ENCODE assay signal across 11 cellular contexts in genomic region chr2:239294571-239295054, GRCh38.
DNase-seq lines count a peak whose midpoint lies in the region; ATAC-seq and TF ChIP-seq lines count a peak whose summit lies in the region.
"Had no signal": no experiment of that assay in that cellular context is flagged by ENCODE, and none has a peak within 500 bp of the region (broad histone marks: within the 10 kb centered on the region; RNA-seq: fewer than 3 reads in every experiment).

No MANE protein-coding gene starts in this region.

- H3K36me3 ChIP-seq in naive thymus-derived CD4-positive, alpha-beta T cell (ENCODE audit: control insufficient read depth in 2 of 3, insufficient read depth in 3 of 3, low read length in 3 of 3) = no peaks in the 10 kb centered on the region

- H3K4me3 ChIP-seq in naive thymus-derived CD4-positive, alpha-beta T cell (ENCODE audit: low read length) = no peak overlapping the region

- peaks cover 2% of the 10 kb centered on the region for H3K36me3 Mint-ChIP-seq in activated naive CD4-positive, alpha-beta T cell treated with anti-CD3 and anti-CD28 coated beads for 36 hours (ENCODE audit: low read depth)
- no peaks in the 10 kb centered on the region for H3K36me3 Mint-ChIP-seq in dendritic cell treated with granulocyte-macrophage colony-stimulating factor and Interleukin-4, amounts not matched to agents 40 ng/mL and 50 ng/mL, for 4 days (ENCODE audit: low read depth)
- H3K36me3 Mint-ChIP-seq in naive thymus-derived CD4-positive, alpha-beta T cell = peaks cover 0 to 11% (median 0%) of the 10 kb centered on the region in 5 donors
- H3K36me3 Mint-ChIP-seq in type B pancreatic cell = no peaks in the 10 kb centered on the region

- H3K27ac ChIP-seq in naive thymus-derived CD4-positive, alpha-beta T cell (ENCODE audit: low read depth, low read length) = peak overlapping the region; percentile 43

- CTCF ChIA-PET in activated naive CD4-positive, alpha-beta T cell treated with anti-CD3 and anti-CD28 coated beads for 36 hours (lab: Charles Lee) = interaction anchor here (1.0 to 2.5 kb wide), 6 partner anchors 21 to 87 kb away, joined by 3 to 14 read pairs (median 5); no protein-coding TSS in a partner anchor
- CTCF ChIA-PET in naive thymus-derived CD4-positive, alpha-beta T cell (lab: Charles Lee) = interaction anchor here (0.5 to 7.2 kb wide), 7 partner anchors 9 to 104 kb away, joined by 3 to 100 read pairs (median 5); no protein-coding TSS in a partner anchor

- peak overlapping the region; percentile 80 for H3K27ac Mint-ChIP-seq in activated naive CD4-positive, alpha-beta T cell treated with anti-CD3 and anti-CD28 coated beads for 36 hours
- peak overlapping the region; percentile 14 for H3K27ac Mint-ChIP-seq in dendritic cell treated with granulocyte-macrophage colony-stimulating factor and Interleukin-4, amounts not matched to agents 40 ng/mL and 50 ng/mL, for 4 days
- peak overlapping the region; percentile 71 to 93 (median 90) for H3K27ac Mint-ChIP-seq in naive thymus-derived CD4-positive, alpha-beta T cell
- H3K27ac Mint-ChIP-seq in type B pancreatic cell = peak overlapping the region; percentile 74

- no peaks in the 10 kb centered on the region for H3K27me3 ChIP-seq in naive thymus-derived CD4-positive, alpha-beta T cell (ENCODE audit: control insufficient read depth in 2 of 2, insufficient read depth in 2 of 2, low read length in 2 of 2)

- no peak for DNase-seq in activated naive CD4-positive, alpha-beta T cell treated with anti-CD3 and anti-CD28 coated beads for 36 hours
- no peak for DNase-seq in activated naive CD4-positive, alpha-beta T cell (lab: John Stamatoyannopoulos, UW)
- no peak for DNase-seq in naive thymus-derived CD4-positive, alpha-beta T cell
- DNase-seq in type B pancreatic cell (ENCODE audit: extremely low spot score, unreplicated experiment) (no peak), NCI-H1417 (lab: John Stamatoyannopoulos, UW) (no peak), GF-D8 (lab: John Stamatoyannopoulos, UW) (no peak)
- DNase-seq: NCI-H1694, nephron progenitor cell, trophoblast cell had no signal

- H3K27me3 Mint-ChIP-seq in activated naive CD4-positive, alpha-beta T cell treated with anti-CD3 and anti-CD28 coated beads for 36 hours (ENCODE audit: low read depth) = peaks cover 6% of the 10 kb centered on the region
- no peaks in the 10 kb centered on the region for H3K27me3 Mint-ChIP-seq in dendritic cell treated with granulocyte-macrophage colony-stimulating factor and Interleukin-4, amounts not matched to agents 40 ng/mL and 50 ng/mL, for 4 days
- no peaks in the 10 kb centered on the region for H3K27me3 Mint-ChIP-seq in naive thymus-derived CD4-positive, alpha-beta T cell
- H3K27me3 Mint-ChIP-seq in type B pancreatic cell = no peaks in the 10 kb centered on the region

- H3K9me3 ChIP-seq in naive thymus-derived CD4-positive, alpha-beta T cell (ENCODE audit: control insufficient read depth in 2 of 3, low read length in 3 of 3) = no peaks in the 10 kb centered on the region

- TF ChIP-seq CTCF in type B pancreatic cell (conservative IDR thresholded peaks at IDR 0.05) = no peak

- no peak for ATAC-seq in naive thymus-derived CD4-positive, alpha-beta T cell
- no peak for ATAC-seq in GM21360 (IDR thresholded peaks at IDR 0.05; ENCODE audit: unreplicated experiment)

- peaks cover 79% of the 10 kb centered on the region for H3K4me1 Mint-ChIP-seq in activated naive CD4-positive, alpha-beta T cell treated with anti-CD3 and anti-CD28 coated beads for 36 hours (ENCODE audit: low read depth)
- peaks cover 30% of the 10 kb centered on the region for H3K4me1 Mint-ChIP-seq in dendritic cell treated with granulocyte-macrophage colony-stimulating factor and Interleukin-4, amounts not matched to agents 40 ng/mL and 50 ng/mL, for 4 days (ENCODE audit: low read depth)
- H3K4me1 Mint-ChIP-seq in naive thymus-derived CD4-positive, alpha-beta T cell = peaks cover 44 to 96% (median 77%) of the 10 kb centered on the region in 7 donors
- peaks cover 62% of the 10 kb centered on the region for H3K4me1 Mint-ChIP-seq in type B pancreatic cell (ENCODE audit: unreplicated experiment)

- POLR2A ChIA-PET in naive thymus-derived CD4-positive, alpha-beta T cell (lab: Charles Lee) = interaction anchor here (0.5 to 20.2 kb wide), 11 partner anchors 9 to 113 kb away, joined by 3 to 362 read pairs (median 7); partner anchors contain the start of gene HDAC4

- intact Hi-C loops in activated naive CD4-positive, alpha-beta T cell treated with anti-CD3 and anti-CD28 coated beads for 36 hours (cut with micrococcal nuclease) = loop anchor here (1.0 to 5.0 kb wide), 5 partner anchors 9 to 37 kb away; no protein-coding TSS in a partner anchor
- intact Hi-C loops in dendritic cell treated with granulocyte-macrophage colony-stimulating factor and Interleukin-4, amounts not matched to agents 40 ng/mL and 50 ng/mL, for 4 days (cut with micrococcal nuclease) = no loop called here
- intact Hi-C loops in naive thymus-derived CD4-positive, alpha-beta T cell (cut with micrococcal nuclease) = no loop called here

- H3K9me3 Mint-ChIP-seq in activated naive CD4-positive, alpha-beta T cell treated with anti-CD3 and anti-CD28 coated beads for 36 hours = no peaks in the 10 kb centered on the region
- no peaks in the 10 kb centered on the region for H3K9me3 Mint-ChIP-seq in dendritic cell treated with granulocyte-macrophage colony-stimulating factor and Interleukin-4, amounts not matched to agents 40 ng/mL and 50 ng/mL, for 4 days
- H3K9me3 Mint-ChIP-seq in naive thymus-derived CD4-positive, alpha-beta T cell = no peaks in the 10 kb centered on the region
- H3K9me3 Mint-ChIP-seq in type B pancreatic cell = no peaks in the 10 kb centered on the region
- H3K9me3 Mint-ChIP-seq: nephron progenitor cell had no signal

- peaks cover 43 to 69% of the 10 kb centered on the region in 2 donors for H3K4me1 ChIP-seq in naive thymus-derived CD4-positive, alpha-beta T cell (ENCODE audit: control insufficient read depth in 2 of 2, insufficient read depth in 2 of 2, low read length in 2 of 2)

- H3K4me3 Mint-ChIP-seq in activated naive CD4-positive, alpha-beta T cell treated with anti-CD3 and anti-CD28 coated beads for 36 hours = peak overlapping the region; percentile 68
- H3K4me3 Mint-ChIP-seq in dendritic cell treated with granulocyte-macrophage colony-stimulating factor and Interleukin-4, amounts not matched to agents 40 ng/mL and 50 ng/mL, for 4 days = no peak overlapping the region
- H3K4me3 Mint-ChIP-seq in naive thymus-derived CD4-positive, alpha-beta T cell = peak overlapping the region; percentile 15 to 93 (median 80)
- H3K4me3 Mint-ChIP-seq in type B pancreatic cell = no peak overlapping the region

Comparison
In these comparisons a context has a peak if more than half of its experiments do, and no peak if none do; other contexts are left out.
1. H3K27ac Mint-ChIP-seq: peak in every context shown above with its lines; median percentile 90 in naive thymus-derived CD4-positive, alpha-beta T cell; 80 in activated naive CD4-positive, alpha-beta T cell treated with anti-CD3 and anti-CD28 coated beads for 36 hours; 74 in type B pancreatic cell; 14 in dendritic cell treated with granulocyte-macrophage colony-stimulating factor and Interleukin-4, amounts not matched to agents 40 ng/mL and 50 ng/mL, for 4 days.
2. H3K4me3 Mint-ChIP-seq: peak in activated naive CD4-positive, alpha-beta T cell treated with anti-CD3 and anti-CD28 coated beads for 36 hours (single experiment) and naive thymus-derived CD4-positive, alpha-beta T cell (10 of 10); none in dendritic cell treated with granulocyte-macrophage colony-stimulating factor and Interleukin-4, amounts not matched to agents 40 ng/mL and 50 ng/mL, for 4 days (single experiment) and type B pancreatic cell (single experiment).